24 cellular contexts compared by ENCODE assay signal in the genomic region with DNA sequence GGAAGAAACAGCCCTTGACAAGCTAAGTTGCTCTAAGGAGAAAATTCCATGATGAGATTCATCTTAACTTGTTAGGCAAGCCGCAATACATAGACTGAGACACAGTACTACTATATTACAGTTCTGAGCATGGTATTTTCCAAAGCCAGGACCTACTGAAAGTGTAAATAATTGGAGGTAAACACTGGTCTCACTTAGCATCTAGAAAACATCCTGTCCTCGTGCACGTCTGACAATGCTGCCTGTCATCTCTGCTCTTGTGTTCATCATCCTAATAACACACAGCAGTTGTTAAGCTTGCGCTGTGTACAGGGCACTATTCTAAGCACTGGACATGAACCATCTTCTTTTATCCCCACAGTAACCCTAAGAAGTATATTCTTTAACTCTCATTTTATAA.
DNase-seq lines count a peak whose midpoint lies in the region; ATAC-seq, FAIRE-seq and TF ChIP-seq lines count a peak whose summit lies in the region.
"Had no signal": no experiment of that assay in that cellular context is flagged by ENCODE, and none has a peak within 500 bp of the region (broad histone marks: within the 10 kb centered on the region; RNA-seq: fewer than 3 reads in every experiment).

No MANE protein-coding gene starts in this region.

- H3K36me3 Mint-ChIP-seq in effector memory CD8-positive, alpha-beta T cell (ENCODE audit: insufficient read depth), result peaks cover 41% of the 10 kb centered on the region
- H3K36me3 Mint-ChIP-seq in natural killer cell treated with Interleukin-12 subunit alpha and Interleukin-12 subunit beta and Interleukin-15 and Interleukin-18, amount 100 ng/mL, for 72 hours, result peaks cover 8% of the 10 kb centered on the region

- peak overlapping the region in 1 of 2 donors; percentile 27 for H3K4me3 Mint-ChIP-seq in effector memory CD8-positive, alpha-beta T cell
- peak overlapping the region; percentile 4 for H3K4me3 Mint-ChIP-seq in natural killer cell treated with Interleukin-12 subunit alpha and Interleukin-12 subunit beta and Interleukin-15 and Interleukin-18, amount 100 ng/mL, for 72 hours
- H3K4me3 Mint-ChIP-seq: CD8-positive, alpha-beta T cell had no signal

- H3K27me3 ChIP-seq in lower lobe of right lung (ENCODE audit: low read depth) (no peaks in the 10 kb centered on the region), HepG2 (ENCODE audit: control insufficient read depth in 1 of 2, insufficient read depth in 2 of 2, low read length in 2 of 2) (peaks cover 2 to 11% of the 10 kb centered on the region in 2 experiments; a peak in 1 of 5 replicates)
- H3K27me3 ChIP-seq: BLaER1 treated with 17β-estradiol and CSF1 and Interleukin-3, amounts not matched to agents 10 nM and 100 nM; SJCRH30 had no signal

- H3K4me1 ChIP-seq in lower lobe of right lung (no peaks in the 10 kb centered on the region), HepG2 (ENCODE audit: insufficient read depth, low read length) (no peaks in the 10 kb centered on the region)
- H3K4me1 ChIP-seq: A549, SJCRH30 had no signal

- peak overlapping the region; percentile 7 to 82 for H3K27ac Mint-ChIP-seq in effector memory CD8-positive, alpha-beta T cell
- peak overlapping the region; percentile 48 to 49 for H3K27ac Mint-ChIP-seq in natural killer cell treated with Interleukin-12 subunit alpha and Interleukin-12 subunit beta and Interleukin-15 and Interleukin-18, amount 100 ng/mL, for 72 hours

- peak; percentile 39 for ATAC-seq in effector memory CD8-positive, alpha-beta T cell (replicated peaks)
- ATAC-seq in natural killer cell treated with Interleukin-12 subunit alpha and Interleukin-12 subunit beta and Interleukin-15 and Interleukin-18, amount 100 ng/mL, for 72 hours, result peak in 1 of 2 donors; percentile 11
- ATAC-seq in lower lobe of right lung (no peak), HepG2 (no peak)
- ATAC-seq: A549; CD8-positive, alpha-beta T cell; PC-3; Right ventricle myocardium inferior had no signal

- TF ChIP-seq CTCF in lower lobe of right lung (IDR thresholded peaks at IDR 0.05) (no peak), HepG2 (CRISPR knock-in tag; IDR thresholded peaks at IDR 0.05) (no peak)

- peaks cover 42 to 77% of the 10 kb centered on the region in 2 donors for H3K4me1 Mint-ChIP-seq in effector memory CD8-positive, alpha-beta T cell (ENCODE audit: low read depth in 2 of 2)
- H3K4me1 Mint-ChIP-seq in natural killer cell treated with Interleukin-12 subunit alpha and Interleukin-12 subunit beta and Interleukin-15 and Interleukin-18, amount 100 ng/mL, for 72 hours (ENCODE audit: low read depth in 2 of 2), result peaks cover 64 to 66% of the 10 kb centered on the region in 2 donors

- H3K4me3 ChIP-seq in lower lobe of right lung (no peak overlapping the region), HepG2 (replicated peaks in 1 of 3; ENCODE audit: insufficient read depth in 1 of 3, low read depth in 2 of 3, low read length in 3 of 3) (no peak overlapping the region)
- H3K4me3 ChIP-seq: A549; BLaER1 treated with 17β-estradiol and CSF1 and Interleukin-3, amounts not matched to agents 10 nM and 100 nM; SJCRH30 had no signal

- no peaks in the 10 kb centered on the region for H3K79me2 ChIP-seq in HepG2 (ENCODE audit: insufficient read depth, low read length)

- no peak for TF ChIP-seq RAD21 in HepG2 (CRISPR knock-in tag; IDR thresholded peaks at IDR 0.05)

- FAIRE-seq in GM19239 (lab: Jason Lieb, UNC) (peak; percentile 11), urothelium cell line (lab: Jason Lieb, UNC) (peak; percentile 63), HepG2 (lab: Jason Lieb, UNC) (no peak)
- FAIRE-seq: A549, H54 had no signal

- no peak for TF ChIP-seq EP300 in HepG2 (IDR thresholded peaks at IDR 0.05; ENCODE audit: low read depth in 2 of 2, low read length in 2 of 2)
- TF ChIP-seq EP300 in HepG2 (CRISPR knock-in tag; IDR thresholded peaks at IDR 0.05; ENCODE audit: borderline replicate concordance), result no peak

- H3K27me3 Mint-ChIP-seq in effector memory CD8-positive, alpha-beta T cell, result no peaks in the 10 kb centered on the region
- no peaks in the 10 kb centered on the region for H3K27me3 Mint-ChIP-seq in natural killer cell treated with Interleukin-12 subunit alpha and Interleukin-12 subunit beta and Interleukin-15 and Interleukin-18, amount 100 ng/mL, for 72 hours

- H3K9me3 ChIP-seq in lower lobe of right lung (no peaks in the 10 kb centered on the region), HepG2 (ENCODE audit: low read length) (no peaks in the 10 kb centered on the region)
- H3K9me3 ChIP-seq: A549, SJCRH30 had no signal

- no peak overlapping the region for H3K4me2 ChIP-seq in HepG2 (ENCODE audit: low read depth, low read length)
- H3K4me2 ChIP-seq: A549 had no signal

- DNase-seq in GM19239 (ENCODE audit: insufficient read length, low spot score) (no peak), urothelium cell line (ENCODE audit: low spot score) (no peak), A172 (ENCODE audit: low spot score) (no peak), lower lobe of right lung (no peak), HepG2 (ENCODE audit: low spot score) (no peak)
- DNase-seq in effector memory CD8-positive, alpha-beta T cell, result no peak
- DNase-seq in natural killer cell treated with Interleukin-12 subunit alpha and Interleukin-12 subunit beta and Interleukin-15 and Interleukin-18, amount 100 ng/mL, for 72 hours (ENCODE audit: low spot score), result no peak
- DNase-seq: AML-193; Calu3; CD8-positive, alpha-beta T cell; DMS153; Karpas-422; NCI-H1105; NCI-H1436 treated with DMSO at 0.1 percent for 48 hours; NCI-H1930; NCI-H2107; NCI-H524; NCI-H748 treated with DMSO at 0.1 percent for 48 hours; PC-3; SJCRH30 had no signal

- POLR2A ChIA-PET in HepG2 (lab: Yijun Ruan, JAX), result no interaction called here

- H3K9ac ChIP-seq in HepG2 (ENCODE audit: insufficient read depth, low read depth, low read length), result no peak overlapping the region
- H3K9ac ChIP-seq: BLaER1 treated with 17β-estradiol and CSF1 and Interleukin-3, amounts not matched to agents 10 nM and 100 nM had no signal

- no peaks in the 10 kb centered on the region for H3K9me3 Mint-ChIP-seq in effector memory CD8-positive, alpha-beta T cell
- H3K9me3 Mint-ChIP-seq in natural killer cell treated with Interleukin-12 subunit alpha and Interleukin-12 subunit beta and Interleukin-15 and Interleukin-18, amount 100 ng/mL, for 72 hours, result no peaks in the 10 kb centered on the region
- H3K9me3 Mint-ChIP-seq: CD8-positive, alpha-beta T cell had no signal

- BruUV-seq in HepG2 (replicated peaks; lab: Mats Ljungman, UMichigan), result no TSS peak

- H4K20me1 ChIP-seq in HepG2 (ENCODE audit: insufficient read depth, low read length), result no peaks in the 10 kb centered on the region

- in situ Hi-C loops in HepG2 (cut with HindIII; ENCODE audit: extremely low pct_ligation_motif_present, low pct_unique_long_range_greater_than_20kb), result no loop called here

- no peak overlapping the region for H2AFZ ChIP-seq in HepG2 (ENCODE audit: low read length)

- WGBS in HepG2 (ENCODE audit: low lambda C conversion rate), result 48% methylated on average over 4 of the region's 4 CpGs

- H3K27ac ChIP-seq in lower lobe of right lung (no peak overlapping the region), HepG2 (ENCODE audit: extremely low read length, insufficient read depth, low read length) (no peak overlapping the region)
- H3K27ac ChIP-seq: A549; BLaER1 treated with 17β-estradiol and CSF1 and Interleukin-3, amounts not matched to agents 10 nM and 100 nM; SJCRH30 had no signal

- no peaks in the 10 kb centered on the region for H3K36me3 ChIP-seq in lower lobe of right lung
- no peaks in the 10 kb centered on the region for H3K36me3 ChIP-seq in HepG2 (replicated peaks in 1 of 2; ENCODE audit: control insufficient read depth in 1 of 2, insufficient read depth in 2 of 2, low read length in 2 of 2)
- H3K36me3 ChIP-seq: SJCRH30 had no signal

- TF ChIP-seq POLR2A in HepG2 (IDR thresholded peaks at IDR 0.05; ENCODE audit: insufficient read depth in 1 of 2, low read depth in 2 of 2, low read length in 2 of 2), result no peak

- intact Hi-C loops in lower lobe of right lung (cut with DNase I) (no loop called here), HepG2 (cut with micrococcal nuclease; ENCODE audit: unreplicated experiment) (no loop called here)

- CTCF ChIA-PET in HepG2 (lab: Yijun Ruan, JAX; ENCODE audit: low intra/inter-chr PET ratio, low total read pairs), result no interaction called here

TF ChIP-seq in HepG2, 621 proteins besides CTCF, POLR2A, EP300 and RAD21:
- no peak for TF ChIP-seq GATA4 (IDR thresholded peaks at IDR 0.05; ENCODE audit: borderline replicate concordance, low read depth)
- TF ChIP-seq, protein P1, sequence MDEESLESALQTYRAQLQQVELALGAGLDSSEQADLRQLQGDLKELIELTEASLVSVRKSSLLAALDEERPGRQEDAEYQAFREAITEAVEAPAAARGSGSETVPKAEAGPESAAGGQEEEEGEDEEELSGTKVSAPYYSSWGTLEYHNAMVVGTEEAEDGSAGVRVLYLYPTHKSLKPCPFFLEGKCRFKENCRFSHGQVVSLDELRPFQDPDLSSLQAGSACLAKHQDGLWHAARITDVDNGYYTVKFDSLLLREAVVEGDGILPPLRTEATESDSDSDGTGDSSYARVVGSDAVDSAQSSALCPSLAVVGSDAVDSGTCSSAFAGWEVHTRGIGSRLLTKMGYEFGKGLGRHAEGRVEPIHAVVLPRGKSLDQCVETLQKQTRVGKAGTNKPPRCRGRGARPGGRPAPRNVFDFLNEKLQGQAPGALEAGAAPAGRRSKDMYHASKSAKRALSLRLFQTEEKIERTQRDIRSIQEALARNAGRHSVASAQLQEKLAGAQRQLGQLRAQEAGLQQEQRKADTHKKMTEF (CRISPR knock-in tag; IDR thresholded peaks at IDR 0.05), result no peak
- no peak for TF ChIP-seq ZNF709 (CRISPR knock-in tag; IDR thresholded peaks at IDR 0.05)
